ENCODE assay signal across 21 cellular contexts in genomic region chr16:65834680-65835079, GRCh38.
"Had no signal": no experiment of that assay in that cellular context is flagged by ENCODE, and none has a peak within 500 bp of the region (broad histone marks: within the 10 kb centered on the region; RNA-seq: fewer than 3 reads in every experiment).

No MANE protein-coding gene starts in this region.

- H3K4me1 ChIP-seq: esophagus squamous epithelium, heart right ventricle, left lung, lower lobe of right lung had no signal

- DNase-seq: dermis blood vessel endothelial cell; dorsolateral prefrontal cortex; effector CD4-positive, alpha-beta T cell; effector memory CD4-positive, alpha-beta T cell; esophagus squamous epithelium; foreskin fibroblast; foreskin melanocyte; gastrocnemius medialis; glutamatergic neuron; head of caudate nucleus; heart right ventricle; hippocampal formation; left cardiac atrium; left lung; left ventricle myocardium superior; lower lobe of right lung; mesenchymal stem cell; mucosa of descending colon; naive B cell; naive thymus-derived CD8-positive, alpha-beta T cell had no signal

- ATAC-seq: gastrocnemius medialis; heart right ventricle; left cardiac atrium; left lung; left ventricle myocardium superior; lower lobe of right lung; mucosa of descending colon; naive thymus-derived CD8-positive, alpha-beta T cell had no signal

- H3K27me3 ChIP-seq: dorsolateral prefrontal cortex, gastrocnemius medialis, heart right ventricle, left lung had no signal

- H3K36me3 ChIP-seq: esophagus squamous epithelium, gastrocnemius medialis, heart right ventricle, left lung, lower lobe of right lung had no signal

- H3K4me3 ChIP-seq: coronary artery, dorsolateral prefrontal cortex, esophagus squamous epithelium, gastrocnemius medialis, heart right ventricle, left lung, lower lobe of right lung, mucosa of descending colon had no signal

- H3K27ac ChIP-seq: coronary artery, dorsolateral prefrontal cortex, esophagus squamous epithelium, gastrocnemius medialis, heart right ventricle, left lung, lower lobe of right lung had no signal

- H3K9me3 ChIP-seq: esophagus squamous epithelium, gastrocnemius medialis, heart right ventricle, left lung, lower lobe of right lung, mucosa of descending colon had no signal
